8 cellular contexts compared by ENCODE assay signal in genomic region chr1:6599141-6599975, GRCh38. TPM values are rescaled to one million over a fixed set of nuclear protein-coding genes. Genes with fewer than 3 reads are reported as not detected.
DNase-seq lines count a peak whose midpoint lies in the region; ATAC-seq and TF ChIP-seq lines count a peak whose summit lies in the region.

No MANE protein-coding gene starts in this region.

- H3K9me3 ChIP-seq in right atrium auricular region = no peaks in the 10 kb centered on the region

- H3K4me3 ChIP-seq in right atrium auricular region = peak overlapping the region; percentile 76 to 79

- H3K36me3 ChIP-seq in right atrium auricular region = peaks cover 48% of the 10 kb centered on the region

- no peaks in the 10 kb centered on the region for H3K27me3 ChIP-seq in right atrium auricular region

- peaks cover 0 to 64% of the 10 kb centered on the region in 2 donors for H3K4me1 ChIP-seq in right atrium auricular region

- no peak for ATAC-seq in HG02981 (IDR thresholded peaks at IDR 0.05; ENCODE audit: unreplicated experiment)

- TF ChIP-seq CTCF in right atrium auricular region (IDR thresholded peaks at IDR 0.05) = no peak

- peak; percentile 11 to 28 (median 22) for DNase-seq in activated CD4-positive, CD25-positive, alpha-beta regulatory T cell (lab: John Stamatoyannopoulos, UW)
- DNase-seq in activated CD4-positive, CD25-positive, alpha-beta regulatory T cell treated with anti-CD3 and anti-CD28 coated beads, Interleukin-2, amount 50 U/mL, for 72 hours = no peak
- peak; percentile 35 for DNase-seq in activated T-helper 1 cell treated with Interleukin-2 at 50 U/mL for 16 hours (ENCODE audit: low read depth)
- DNase-seq in right atrium auricular region (ENCODE audit: low spot score) = no peak
- DNase-seq in stimulated activated CD4-positive, alpha-beta T cell treated with anti-CD3 and anti-CD28 coated beads, Interleukin-4, amount 100 ng/mL, for 1 hour = peak; percentile 67
- no peak for DNase-seq in NCI-H1436 (lab: John Stamatoyannopoulos, UW)
- DNase-seq in hepatic stellate cell (ENCODE audit: low spot score) = no peak

- H3K27ac ChIP-seq in right atrium auricular region = peak overlapping the region; percentile 99 to 100

RNA-seq across cellular contexts. Expression of gene KLHL21, which starts 3.3 kb away (rescaled TPM):
- total RNA-seq in right atrium auricular region = 10 to 100 TPM; 61.6 to 83.0 TPM

RNA-seq across cellular contexts. Expression of gene PHF13, which starts 14.2 kb away (rescaled TPM):
- 1 to 10 TPM; 5.0 to 8.1 TPM for total RNA-seq in right atrium auricular region

RNA-seq across cellular contexts. Expression of gene ZBTB48, which starts 19.6 kb away (rescaled TPM):
- 1 to 10 TPM; 4.0 to 9.0 TPM for total RNA-seq in right atrium auricular region

RNA-seq across cellular contexts. Expression of gene THAP3, which starts 25.3 kb away (rescaled TPM):
- total RNA-seq in right atrium auricular region = 10 to 100 TPM; 14.6 to 21.4 TPM

RNA-seq across cellular contexts. Expression of gene TAS1R1, which starts 44.3 kb away (rescaled TPM):
- total RNA-seq in right atrium auricular region = not detected

Comparison
In these comparisons a context has a peak if more than half of its experiments do, and no peak if none do; other contexts are left out.
1. DNase-seq: peak in activated CD4-positive, CD25-positive, alpha-beta regulatory T cell (4 of 4), activated T-helper 1 cell treated with Interleukin-2 at 50 U/mL for 16 hours (single experiment) and stimulated activated CD4-positive, alpha-beta T cell treated with anti-CD3 and anti-CD28 coated beads, Interleukin-4, amount 100 ng/mL, for 1 hour (single experiment); none in activated CD4-positive, CD25-positive, alpha-beta regulatory T cell treated with anti-CD3 and anti-CD28 coated beads, Interleukin-2, amount 50 U/mL, for 72 hours (single experiment), right atrium auricular region (single experiment), NCI-H1436 (single experiment) and hepatic stellate cell (single experiment).